Comparison of ENCODE assay signal across 1 cellular context in the genomic region with DNA sequence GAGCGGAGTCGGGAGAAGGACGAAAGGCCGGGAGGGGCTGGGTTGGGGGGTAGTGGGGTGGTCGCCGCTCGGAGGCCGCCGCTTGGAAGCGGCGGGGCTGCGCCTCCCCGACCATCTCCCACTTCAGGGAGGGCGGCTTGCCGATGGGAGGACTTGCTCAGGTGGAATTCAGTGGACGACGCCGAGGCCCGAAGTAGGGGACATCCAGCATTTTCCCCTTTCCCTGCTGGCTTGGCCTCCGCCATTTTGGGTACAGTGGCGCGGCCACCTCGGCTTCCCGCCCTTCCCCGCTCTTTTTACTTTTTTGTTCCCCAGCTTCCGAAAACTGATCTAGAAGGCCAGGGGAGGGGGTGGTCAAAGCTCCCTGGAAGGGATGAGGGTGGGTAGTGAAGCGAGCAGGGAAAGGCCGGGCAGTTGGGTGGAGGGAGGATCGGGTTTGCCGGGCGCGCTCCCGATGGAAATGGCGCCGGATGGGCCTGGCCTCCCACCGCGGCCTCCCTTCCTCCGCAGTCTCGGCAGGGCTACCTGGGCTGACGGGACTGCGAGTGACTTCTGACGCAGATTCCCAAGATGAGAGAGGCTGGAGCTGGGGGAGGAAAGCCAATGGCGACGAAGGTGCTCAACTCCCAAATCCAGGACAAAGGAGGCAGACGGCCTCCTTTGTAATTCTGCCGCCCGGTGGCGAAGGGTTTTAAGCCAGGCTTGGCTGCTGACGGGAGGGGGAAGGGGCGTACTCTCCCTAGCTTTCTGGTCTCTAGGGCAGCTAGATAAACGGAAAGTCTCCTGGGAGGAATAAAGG.
A peak's percentile ranks its signal among the peaks of the same experiment; 100 is the strongest.
TF ChIP-seq lines count a peak whose summit lies in the region.

A gene (minus strand): TSS at position 670 of the 799 bp plus-strand sequence. CDS start 26,084 bp downstream, outside the sequence.

TF ChIP-seq in HepG2, 621 proteins besides CTCF, POLR2A, EP300 and RAD21 (continued from another document and continues in another):
- TF ChIP-seq, protein P1, sequence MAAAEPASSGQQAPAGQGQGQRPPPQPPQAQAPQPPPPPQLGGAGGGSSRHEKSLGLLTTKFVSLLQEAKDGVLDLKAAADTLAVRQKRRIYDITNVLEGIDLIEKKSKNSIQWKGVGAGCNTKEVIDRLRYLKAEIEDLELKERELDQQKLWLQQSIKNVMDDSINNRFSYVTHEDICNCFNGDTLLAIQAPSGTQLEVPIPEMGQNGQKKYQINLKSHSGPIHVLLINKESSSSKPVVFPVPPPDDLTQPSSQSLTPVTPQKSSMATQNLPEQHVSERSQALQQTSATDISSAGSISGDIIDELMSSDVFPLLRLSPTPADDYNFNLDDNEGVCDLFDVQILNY (CRISPR knock-in tag; conservative IDR thresholded peaks at IDR 0.05) = no peak; the same call in 1 of the 2 replicates
- TF ChIP-seq, protein P2, sequence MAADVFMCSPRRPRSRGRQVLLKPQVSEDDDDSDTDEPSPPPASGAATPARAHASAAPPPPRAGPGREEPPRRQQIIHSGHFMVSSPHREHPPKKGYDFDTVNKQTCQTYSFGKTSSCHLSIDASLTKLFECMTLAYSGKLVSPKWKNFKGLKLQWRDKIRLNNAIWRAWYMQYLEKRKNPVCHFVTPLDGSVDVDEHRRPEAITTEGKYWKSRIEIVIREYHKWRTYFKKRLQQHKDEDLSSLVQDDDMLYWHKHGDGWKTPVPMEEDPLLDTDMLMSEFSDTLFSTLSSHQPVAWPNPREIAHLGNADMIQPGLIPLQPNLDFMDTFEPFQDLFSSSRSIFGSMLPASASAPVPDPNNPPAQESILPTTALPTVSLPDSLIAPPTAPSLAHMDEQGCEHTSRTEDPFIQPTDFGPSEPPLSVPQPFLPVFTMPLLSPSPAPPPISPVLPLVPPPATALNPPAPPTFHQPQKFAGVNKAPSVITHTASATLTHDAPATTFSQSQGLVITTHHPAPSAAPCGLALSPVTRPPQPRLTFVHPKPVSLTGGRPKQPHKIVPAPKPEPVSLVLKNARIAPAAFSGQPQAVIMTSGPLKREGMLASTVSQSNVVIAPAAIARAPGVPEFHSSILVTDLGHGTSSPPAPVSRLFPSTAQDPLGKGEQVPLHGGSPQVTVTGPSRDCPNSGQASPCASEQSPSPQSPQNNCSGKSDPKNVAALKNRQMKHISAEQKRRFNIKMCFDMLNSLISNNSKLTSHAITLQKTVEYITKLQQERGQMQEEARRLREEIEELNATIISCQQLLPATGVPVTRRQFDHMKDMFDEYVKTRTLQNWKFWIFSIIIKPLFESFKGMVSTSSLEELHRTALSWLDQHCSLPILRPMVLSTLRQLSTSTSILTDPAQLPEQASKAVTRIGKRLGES (CRISPR knock-in tag; IDR thresholded peaks at IDR 0.05; ENCODE audit: borderline replicate concordance) = no peak
- TF ChIP-seq ZNF891 (CRISPR knock-in tag; IDR thresholded peaks at IDR 0.05) = peak; percentile 7; the same call in 1 of the 2 replicates
- no peak for TF ChIP-seq DNMT1 (CRISPR knock-in tag; IDR thresholded peaks at IDR 0.05)
- 0 out of 2 replicates have a peak, but pooled peaks have one; percentile 36 for TF ChIP-seq ZNF546 (CRISPR knock-in tag; conservative IDR thresholded peaks at IDR 0.05)
- 0 out of 2 replicates have a peak, but pooled peaks have one; percentile 66 for TF ChIP-seq ZNF775 (CRISPR knock-in tag; IDR thresholded peaks at IDR 0.05; ENCODE audit: borderline replicate concordance)
- TF ChIP-seq, protein P3, sequence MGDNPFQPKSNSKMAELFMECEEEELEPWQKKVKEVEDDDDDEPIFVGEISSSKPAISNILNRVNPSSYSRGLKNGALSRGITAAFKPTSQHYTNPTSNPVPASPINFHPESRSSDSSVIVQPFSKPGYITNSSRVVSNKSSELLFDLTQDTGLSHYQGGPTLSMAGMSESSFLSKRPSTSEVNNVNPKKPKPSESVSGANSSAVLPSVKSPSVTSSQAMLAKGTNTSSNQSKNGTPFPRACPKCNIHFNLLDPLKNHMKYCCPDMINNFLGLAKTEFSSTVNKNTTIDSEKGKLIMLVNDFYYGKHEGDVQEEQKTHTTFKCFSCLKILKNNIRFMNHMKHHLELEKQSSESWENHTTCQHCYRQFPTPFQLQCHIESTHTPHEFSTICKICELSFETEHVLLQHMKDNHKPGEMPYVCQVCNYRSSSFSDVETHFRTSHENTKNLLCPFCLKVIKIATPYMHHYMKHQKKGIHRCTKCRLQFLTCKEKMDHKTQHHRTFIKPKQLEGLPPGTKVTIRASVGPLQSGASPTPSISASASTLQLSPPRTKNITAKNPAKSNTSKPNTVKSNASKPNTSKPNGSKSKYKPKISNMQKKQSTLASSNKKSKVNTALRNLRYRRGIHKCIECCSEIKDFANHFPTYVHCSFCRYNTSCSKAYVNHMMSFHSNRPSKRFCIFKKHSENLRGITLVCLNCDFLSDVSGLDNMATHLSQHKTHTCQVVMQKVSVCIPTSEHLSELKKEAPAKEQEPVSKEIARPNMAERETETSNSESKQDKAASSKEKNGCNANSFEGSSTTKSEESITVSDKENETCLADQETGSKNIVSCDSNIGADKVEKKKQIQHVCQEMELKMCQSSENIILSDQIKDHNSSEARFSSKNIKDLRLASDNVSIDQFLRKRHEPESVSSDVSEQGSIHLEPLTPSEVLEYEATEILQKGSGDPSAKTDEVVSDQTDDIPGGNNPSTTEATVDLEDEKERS (CRISPR knock-in tag; IDR thresholded peaks at IDR 0.05) = peak; percentile 65; the same call in 1 of the 2 replicates
- TF ChIP-seq, protein P4, sequence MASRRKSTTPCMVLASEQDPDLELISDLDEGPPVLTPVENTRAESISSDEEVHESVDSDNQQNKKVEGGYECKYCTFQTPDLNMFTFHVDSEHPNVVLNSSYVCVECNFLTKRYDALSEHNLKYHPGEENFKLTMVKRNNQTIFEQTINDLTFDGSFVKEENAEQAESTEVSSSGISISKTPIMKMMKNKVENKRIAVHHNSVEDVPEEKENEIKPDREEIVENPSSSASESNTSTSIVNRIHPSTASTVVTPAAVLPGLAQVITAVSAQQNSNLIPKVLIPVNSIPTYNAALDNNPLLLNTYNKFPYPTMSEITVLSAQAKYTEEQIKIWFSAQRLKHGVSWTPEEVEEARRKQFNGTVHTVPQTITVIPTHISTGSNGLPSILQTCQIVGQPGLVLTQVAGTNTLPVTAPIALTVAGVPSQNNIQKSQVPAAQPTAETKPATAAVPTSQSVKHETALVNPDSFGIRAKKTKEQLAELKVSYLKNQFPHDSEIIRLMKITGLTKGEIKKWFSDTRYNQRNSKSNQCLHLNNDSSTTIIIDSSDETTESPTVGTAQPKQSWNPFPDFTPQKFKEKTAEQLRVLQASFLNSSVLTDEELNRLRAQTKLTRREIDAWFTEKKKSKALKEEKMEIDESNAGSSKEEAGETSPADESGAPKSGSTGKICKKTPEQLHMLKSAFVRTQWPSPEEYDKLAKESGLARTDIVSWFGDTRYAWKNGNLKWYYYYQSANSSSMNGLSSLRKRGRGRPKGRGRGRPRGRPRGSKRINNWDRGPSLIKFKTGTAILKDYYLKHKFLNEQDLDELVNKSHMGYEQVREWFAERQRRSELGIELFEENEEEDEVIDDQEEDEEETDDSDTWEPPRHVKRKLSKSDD (CRISPR knock-in tag; IDR thresholded peaks at IDR 0.05; ENCODE audit: low read depth) = no peak
- TF ChIP-seq, protein P5, sequence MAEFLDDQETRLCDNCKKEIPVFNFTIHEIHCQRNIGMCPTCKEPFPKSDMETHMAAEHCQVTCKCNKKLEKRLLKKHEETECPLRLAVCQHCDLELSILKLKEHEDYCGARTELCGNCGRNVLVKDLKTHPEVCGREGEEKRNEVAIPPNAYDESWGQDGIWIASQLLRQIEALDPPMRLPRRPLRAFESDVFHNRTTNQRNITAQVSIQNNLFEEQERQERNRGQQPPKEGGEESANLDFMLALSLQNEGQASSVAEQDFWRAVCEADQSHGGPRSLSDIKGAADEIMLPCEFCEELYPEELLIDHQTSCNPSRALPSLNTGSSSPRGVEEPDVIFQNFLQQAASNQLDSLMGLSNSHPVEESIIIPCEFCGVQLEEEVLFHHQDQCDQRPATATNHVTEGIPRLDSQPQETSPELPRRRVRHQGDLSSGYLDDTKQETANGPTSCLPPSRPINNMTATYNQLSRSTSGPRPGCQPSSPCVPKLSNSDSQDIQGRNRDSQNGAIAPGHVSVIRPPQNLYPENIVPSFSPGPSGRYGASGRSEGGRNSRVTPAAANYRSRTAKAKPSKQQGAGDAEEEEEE (CRISPR knock-in tag; IDR thresholded peaks at IDR 0.05; ENCODE audit: borderline replicate concordance) = no peak
- TF ChIP-seq ZNF430 (CRISPR knock-in tag; IDR thresholded peaks at IDR 0.05) = no peak
- TF ChIP-seq, protein P6, sequence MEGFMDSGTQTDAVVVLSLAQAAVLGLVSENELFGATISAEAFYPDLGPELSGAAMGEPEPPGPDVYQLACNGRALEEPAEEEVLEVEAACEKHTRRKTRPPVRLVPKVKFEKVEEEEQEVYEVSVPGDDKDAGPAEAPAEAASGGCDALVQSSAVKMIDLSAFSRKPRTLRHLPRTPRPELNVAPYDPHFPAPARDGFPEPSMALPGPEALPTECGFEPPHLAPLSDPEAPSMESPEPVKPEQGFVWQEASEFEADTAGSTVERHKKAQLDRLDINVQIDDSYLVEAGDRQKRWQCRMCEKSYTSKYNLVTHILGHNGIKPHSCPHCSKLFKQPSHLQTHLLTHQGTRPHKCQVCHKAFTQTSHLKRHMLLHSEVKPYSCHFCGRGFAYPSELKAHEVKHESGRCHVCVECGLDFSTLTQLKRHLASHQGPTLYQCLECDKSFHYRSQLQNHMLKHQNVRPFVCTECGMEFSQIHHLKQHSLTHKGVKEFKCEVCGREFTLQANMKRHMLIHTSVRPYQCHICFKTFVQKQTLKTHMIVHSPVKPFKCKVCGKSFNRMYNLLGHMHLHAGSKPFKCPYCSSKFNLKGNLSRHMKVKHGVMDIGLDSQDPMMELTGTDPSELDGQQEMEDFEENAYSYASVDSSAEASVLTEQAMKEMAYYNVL (CRISPR knock-in tag; IDR thresholded peaks at IDR 0.05; ENCODE audit: borderline replicate concordance) = 0 out of 2 replicates have a peak, but pooled peaks have one; percentile 26
- peak; percentile 19; the same call in 1 of the 2 replicates for TF ChIP-seq KAT8 (CRISPR knock-in tag; IDR thresholded peaks at IDR 0.05)
- peak; percentile 68; the same call in 1 of the 2 replicates for TF ChIP-seq PCBP1 (IDR thresholded peaks at IDR 0.05; ENCODE audit: borderline replicate concordance, low read depth, low read length)
- TF ChIP-seq, protein P7, sequence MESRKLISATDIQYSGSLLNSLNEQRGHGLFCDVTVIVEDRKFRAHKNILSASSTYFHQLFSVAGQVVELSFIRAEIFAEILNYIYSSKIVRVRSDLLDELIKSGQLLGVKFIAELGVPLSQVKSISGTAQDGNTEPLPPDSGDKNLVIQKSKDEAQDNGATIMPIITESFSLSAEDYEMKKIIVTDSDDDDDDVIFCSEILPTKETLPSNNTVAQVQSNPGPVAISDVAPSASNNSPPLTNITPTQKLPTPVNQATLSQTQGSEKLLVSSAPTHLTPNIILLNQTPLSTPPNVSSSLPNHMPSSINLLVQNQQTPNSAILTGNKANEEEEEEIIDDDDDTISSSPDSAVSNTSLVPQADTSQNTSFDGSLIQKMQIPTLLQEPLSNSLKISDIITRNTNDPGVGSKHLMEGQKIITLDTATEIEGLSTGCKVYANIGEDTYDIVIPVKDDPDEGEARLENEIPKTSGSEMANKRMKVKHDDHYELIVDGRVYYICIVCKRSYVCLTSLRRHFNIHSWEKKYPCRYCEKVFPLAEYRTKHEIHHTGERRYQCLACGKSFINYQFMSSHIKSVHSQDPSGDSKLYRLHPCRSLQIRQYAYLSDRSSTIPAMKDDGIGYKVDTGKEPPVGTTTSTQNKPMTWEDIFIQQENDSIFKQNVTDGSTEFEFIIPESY (CRISPR knock-in tag; IDR thresholded peaks at IDR 0.05) = no peak
- TF ChIP-seq, protein P8, sequence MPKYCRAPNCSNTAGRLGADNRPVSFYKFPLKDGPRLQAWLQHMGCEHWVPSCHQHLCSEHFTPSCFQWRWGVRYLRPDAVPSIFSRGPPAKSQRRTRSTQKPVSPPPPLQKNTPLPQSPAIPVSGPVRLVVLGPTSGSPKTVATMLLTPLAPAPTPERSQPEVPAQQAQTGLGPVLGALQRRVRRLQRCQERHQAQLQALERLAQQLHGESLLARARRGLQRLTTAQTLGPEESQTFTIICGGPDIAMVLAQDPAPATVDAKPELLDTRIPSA (CRISPR knock-in tag; IDR thresholded peaks at IDR 0.05; ENCODE audit: borderline replicate concordance) = no peak
- no peak for TF ChIP-seq EZH2 (conservative IDR thresholded peaks at IDR 0.05; ENCODE audit: low read depth, low read length)
- TF ChIP-seq, protein P9, sequence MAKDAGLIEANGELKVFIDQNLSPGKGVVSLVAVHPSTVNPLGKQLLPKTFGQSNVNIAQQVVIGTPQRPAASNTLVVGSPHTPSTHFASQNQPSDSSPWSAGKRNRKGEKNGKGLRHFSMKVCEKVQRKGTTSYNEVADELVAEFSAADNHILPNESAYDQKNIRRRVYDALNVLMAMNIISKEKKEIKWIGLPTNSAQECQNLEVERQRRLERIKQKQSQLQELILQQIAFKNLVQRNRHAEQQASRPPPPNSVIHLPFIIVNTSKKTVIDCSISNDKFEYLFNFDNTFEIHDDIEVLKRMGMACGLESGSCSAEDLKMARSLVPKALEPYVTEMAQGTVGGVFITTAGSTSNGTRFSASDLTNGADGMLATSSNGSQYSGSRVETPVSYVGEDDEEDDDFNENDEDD (CRISPR knock-in tag; IDR thresholded peaks at IDR 0.05; ENCODE audit: borderline replicate concordance) = peak; percentile 23; the same call in 1 of the 2 replicates
- no peak for TF ChIP-seq ZNF569 (CRISPR knock-in tag; IDR thresholded peaks at IDR 0.05; ENCODE audit: borderline replicate concordance)
- TF ChIP-seq CBFB (CRISPR knock-in tag; IDR thresholded peaks at IDR 0.05) = peak; percentile 54; the same call in 1 of the 2 replicates
- no peak for TF ChIP-seq PHF20 (CRISPR knock-in tag; IDR thresholded peaks at IDR 0.05)
- TF ChIP-seq MXD4 (CRISPR knock-in tag; IDR thresholded peaks at IDR 0.05) = 0 out of 2 replicates have a peak, but pooled peaks have one; percentile 20
- TF ChIP-seq NKX3-1 (CRISPR knock-in tag; IDR thresholded peaks at IDR 0.05) = 0 out of 2 replicates have a peak, but pooled peaks have one; percentile 21
- TF ChIP-seq ZNF431 (CRISPR knock-in tag; IDR thresholded peaks at IDR 0.05; ENCODE audit: borderline replicate concordance, low read depth) = no peak
- TF ChIP-seq SMC3 (IDR thresholded peaks at IDR 0.05; ENCODE audit: low read length) = no peak
- TF ChIP-seq, protein P10, sequence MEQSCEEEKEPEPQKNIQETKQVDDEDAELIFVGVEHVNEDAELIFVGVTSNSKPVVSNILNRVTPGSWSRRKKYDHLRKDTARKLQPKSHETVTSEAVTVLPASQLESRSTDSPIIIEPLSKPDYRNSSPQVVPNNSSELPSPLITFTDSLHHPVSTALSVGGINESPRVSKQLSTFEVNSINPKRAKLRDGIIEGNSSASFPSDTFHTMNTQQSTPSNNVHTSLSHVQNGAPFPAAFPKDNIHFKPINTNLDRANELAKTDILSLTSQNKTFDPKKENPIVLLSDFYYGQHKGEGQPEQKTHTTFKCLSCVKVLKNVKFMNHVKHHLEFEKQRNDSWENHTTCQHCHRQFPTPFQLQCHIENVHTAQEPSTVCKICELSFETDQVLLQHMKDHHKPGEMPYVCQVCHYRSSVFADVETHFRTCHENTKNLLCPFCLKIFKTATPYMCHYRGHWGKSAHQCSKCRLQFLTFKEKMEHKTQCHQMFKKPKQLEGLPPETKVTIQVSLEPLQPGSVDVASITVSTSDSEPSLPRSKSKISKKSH (CRISPR knock-in tag; IDR thresholded peaks at IDR 0.05; ENCODE audit: borderline replicate concordance) = no peak
- no peak for TF ChIP-seq ZFP36L1 (CRISPR knock-in tag; IDR thresholded peaks at IDR 0.05)
- TF ChIP-seq ZNF256 (CRISPR knock-in tag; conservative IDR thresholded peaks at IDR 0.05) = no peak
- TF ChIP-seq, protein P11, sequence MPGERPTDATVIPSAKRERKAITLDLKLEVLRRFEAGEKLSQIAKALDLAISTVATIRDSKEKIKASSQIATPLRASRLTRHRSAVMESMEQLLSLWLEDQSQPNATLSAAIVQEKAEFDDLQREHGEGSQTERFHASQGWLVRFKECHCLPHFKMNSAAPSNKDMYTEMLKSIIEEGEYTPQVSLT (CRISPR knock-in tag; IDR thresholded peaks at IDR 0.05; ENCODE audit: borderline replicate concordance, low read depth) = no peak
